In the genomic region with DNA sequence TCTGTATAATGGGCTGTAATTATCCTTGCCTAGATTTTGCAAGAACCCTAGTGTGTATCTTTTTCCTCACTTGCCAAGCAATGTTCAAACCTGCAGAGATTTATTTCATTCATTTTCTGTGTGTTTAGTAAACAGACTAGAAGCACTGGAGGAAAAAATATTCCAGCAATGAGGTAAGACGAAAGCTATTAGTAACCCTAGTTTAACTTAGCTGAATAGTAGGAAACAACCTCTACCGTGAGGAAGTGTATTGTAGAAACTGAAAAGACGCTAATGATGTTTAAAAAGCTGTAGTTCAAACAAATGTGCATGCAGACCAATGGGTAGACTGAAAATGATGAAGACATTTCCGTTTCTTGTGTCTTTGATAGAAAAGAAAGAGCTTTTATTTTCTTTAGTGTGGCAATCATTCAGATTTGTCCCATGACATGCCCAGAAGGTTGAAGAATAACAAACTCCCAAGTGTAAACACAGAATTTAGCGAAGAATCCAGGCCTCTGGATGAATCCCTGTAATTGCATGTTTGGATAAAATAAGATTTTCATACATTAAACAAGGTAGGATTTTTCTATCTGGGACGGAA, we compare ENCODE assay signal across 24 cellular contexts. TPM values are rescaled to one million over a fixed set of nuclear protein-coding genes. Genes with fewer than 3 reads are reported as not detected.
DNase-seq lines count a peak whose midpoint lies in the region; ATAC-seq, FAIRE-seq and TF ChIP-seq lines count a peak whose summit lies in the region.
"Had no signal": no experiment of that assay in that cellular context is flagged by ENCODE, and none has a peak within 500 bp of the region (broad histone marks: within the 10 kb centered on the region; RNA-seq: fewer than 3 reads in every experiment).

No MANE protein-coding gene starts in this region.

- H3K27me3 ChIP-seq in esophagus muscularis mucosa (no peaks in the 10 kb centered on the region), osteoblast (ENCODE audit: insufficient read depth, low read length) (no peaks in the 10 kb centered on the region), upper lobe of left lung (no peaks in the 10 kb centered on the region)
- H3K27me3 ChIP-seq: dorsolateral prefrontal cortex had no signal

- TF ChIP-seq EP300 in esophagus muscularis mucosa (IDR thresholded peaks at IDR 0.05) (no peak), upper lobe of left lung (IDR thresholded peaks at IDR 0.05) (no peak)

- H4K20me1 ChIP-seq in osteoblast (ENCODE audit: insufficient read depth, low read length), result peaks cover 3% of the 10 kb centered on the region

- H3K9me3 Mint-ChIP-seq in stimulated activated naive CD8-positive, alpha-beta T cell treated with anti-CD3 and anti-CD28 coated beads, Interleukin-15, amount 100 ng/mL, for 72 hours, result no peaks in the 10 kb centered on the region
- H3K9me3 Mint-ChIP-seq: CD14-positive monocyte had no signal

- ATAC-seq in Right ventricle myocardium superior (ENCODE audit: poor library complexity) (peak; percentile 1), left ventricle myocardium superior (no peak), upper lobe of left lung (ENCODE audit: low FRiP score in 2 of 2) (no peak), GM18858 (IDR thresholded peaks at IDR 0.05; ENCODE audit: unreplicated experiment) (no peak)
- no peak for ATAC-seq in stimulated activated naive CD8-positive, alpha-beta T cell treated with anti-CD3 and anti-CD28 coated beads, Interleukin-15, amount 100 ng/mL, for 72 hours
- ATAC-seq: A549; K562; stimulated activated naive CD8-positive, alpha-beta T cell treated with anti-CD3 and anti-CD28 coated beads, Interleukin-15, Interleukin-2, amounts not matched to agents 100 U/mL and 50 U/mL, for 24 hours had no signal

- H3K4me1 ChIP-seq in esophagus muscularis mucosa, result peaks cover 80 to 97% (median 89%) of the 10 kb centered on the region in 4 donors
- H3K4me1 ChIP-seq in osteoblast (ENCODE audit: insufficient read depth, low read length), result peaks cover 56% of the 10 kb centered on the region
- H3K4me1 ChIP-seq in upper lobe of left lung, result peaks cover 10 to 38% (median 25%) of the 10 kb centered on the region in 4 donors

- no peak overlapping the region for H2AFZ ChIP-seq in osteoblast (ENCODE audit: low read length)
- H2AFZ ChIP-seq: PC-9 had no signal

- H3K4me1 Mint-ChIP-seq in stimulated activated naive CD8-positive, alpha-beta T cell treated with anti-CD3 and anti-CD28 coated beads, Interleukin-15, amount 100 ng/mL, for 72 hours, result no peaks in the 10 kb centered on the region

- peaks cover 43% of the 10 kb centered on the region for H3K27me3 Mint-ChIP-seq in stimulated activated naive CD8-positive, alpha-beta T cell treated with anti-CD3 and anti-CD28 coated beads, Interleukin-15, amount 100 ng/mL, for 72 hours

- H3K79me2 ChIP-seq in osteoblast (ENCODE audit: insufficient read depth, low read length), result peaks cover 89% of the 10 kb centered on the region

- no peak for TF ChIP-seq CTCF in esophagus muscularis mucosa (IDR thresholded peaks at IDR 0.05)
- TF ChIP-seq CTCF in osteoblast (IDR thresholded peaks at IDR 0.05; ENCODE audit: extremely low read depth, low read depth, low read length), result no peak
- TF ChIP-seq CTCF in upper lobe of left lung (IDR thresholded peaks at IDR 0.05), result no peak

- no peak for TF ChIP-seq POLR2A in esophagus muscularis mucosa (IDR thresholded peaks at IDR 0.05; ENCODE audit: low read depth)
- no peak for TF ChIP-seq POLR2A in upper lobe of left lung (IDR thresholded peaks at IDR 0.05)

- no peak overlapping the region for H3K4me3 Mint-ChIP-seq in stimulated activated naive CD8-positive, alpha-beta T cell treated with anti-CD3 and anti-CD28 coated beads, Interleukin-15, amount 100 ng/mL, for 72 hours
- H3K4me3 Mint-ChIP-seq: CD14-positive monocyte had no signal

- H3K27ac ChIP-seq in esophagus muscularis mucosa (replicated peaks in 1 of 4), result peak overlapping the region; percentile 37 to 63 (median 56)
- peak overlapping the region; percentile 11 for H3K27ac ChIP-seq in osteoblast (ENCODE audit: low read depth, low read length)
- peak overlapping the region in 3 of 4 donors; percentile 14 to 69 (median 59) for H3K27ac ChIP-seq in upper lobe of left lung
- H3K27ac ChIP-seq: A549, PC-9 had no signal

- no peak for FAIRE-seq in frontal cortex (lab: Jason Lieb, UNC)
- FAIRE-seq: A549, bronchial epithelial cell, K562, TTC549 had no signal

- 36% methylated on average over 6 of the region's 6 CpGs for WGBS in esophagus muscularis mucosa
- 49 to 57% methylated on average over 6 of the region's 6 CpGs for WGBS in upper lobe of left lung, 2 donors

- H3K36me3 ChIP-seq in esophagus muscularis mucosa (peaks cover 0 to 41% (median 11%) of the 10 kb centered on the region in 4 donors), osteoblast (ENCODE audit: insufficient read depth, low read length) (peaks cover 79% of the 10 kb centered on the region), upper lobe of left lung (peaks cover 0 to 26% (median 0%) of the 10 kb centered on the region in 4 donors)

- intact Hi-C loops in Right ventricle myocardium superior (cut with DNase I), result no loop called here
- intact Hi-C loops in left ventricle myocardium superior (cut with micrococcal nuclease), result no loop called here
- intact Hi-C loops in esophagus muscularis mucosa (cut with DNase I), result no loop called here

- H3K27ac Mint-ChIP-seq in stimulated activated naive CD8-positive, alpha-beta T cell treated with anti-CD3 and anti-CD28 coated beads, Interleukin-15, amount 100 ng/mL, for 72 hours, result no peak overlapping the region

- no peak overlapping the region for H3K4me2 ChIP-seq in osteoblast (ENCODE audit: insufficient read depth, low read length)
- H3K4me2 ChIP-seq: A549, PC-9 had no signal

- H3K4me3 ChIP-seq in esophagus muscularis mucosa (no peak overlapping the region), osteoblast (ENCODE audit: insufficient read depth, low read length) (no peak overlapping the region), upper lobe of left lung (no peak overlapping the region)
- H3K4me3 ChIP-seq: A549, K562, PC-9 had no signal

- no peaks in the 10 kb centered on the region for H3K9me3 ChIP-seq in esophagus muscularis mucosa
- H3K9me3 ChIP-seq in osteoblast (ENCODE audit: low read depth, low read length), result no peaks in the 10 kb centered on the region
- H3K9me3 ChIP-seq in upper lobe of left lung, result no peaks in the 10 kb centered on the region
- H3K9me3 ChIP-seq: A549 had no signal

- DNase-seq in Right ventricle myocardium superior (no peak), left ventricle myocardium superior (no peak), esophagus muscularis mucosa (ENCODE audit: extremely low spot score) (no peak), osteoblast (ENCODE audit: insufficient read length, low spot score, missing footprints) (no peak), upper lobe of left lung (no peak), frontal cortex (ENCODE audit: low spot score in 2 of 2) (no peak)
- no peak for DNase-seq in stimulated activated naive CD8-positive, alpha-beta T cell treated with anti-CD3 and anti-CD28 coated beads, Interleukin-15, amount 100 ng/mL, for 72 hours
- DNase-seq: activated CD4-positive, alpha-beta T cell treated with anti-CD3 and anti-CD28 coated beads for 4 hours; activated effector memory CD4-positive, alpha-beta T cell treated with anti-CD3 and anti-CD28 coated beads, Interleukin-2, amount 50 U/mL, for 16 hours; DMS79; dorsolateral prefrontal cortex; erythroblast; NCI-H1694; NCI-H2227 treated with DMSO at 0.1 percent for 48 hours; nucleus accumbens; PC-9; stimulated activated CD4-positive, alpha-beta T cell treated with anti-CD3 and anti-CD28 coated beads, Interleukin-1b, Interleukin-23, amount 100 ng/mL, for 48 hours; stimulated activated naive CD8-positive, alpha-beta T cell treated with anti-CD3 and anti-CD28 coated beads, Interleukin-15, Interleukin-2, amounts not matched to agents 100 U/mL and 50 U/mL, for 24 hours had no signal

RNA-seq across cellular contexts. Expression of gene CAV1, which starts 20.7 kb away (rescaled TPM):
- total RNA-seq in Right ventricle myocardium superior, result 300 TPM
- total RNA-seq in left ventricle myocardium superior, result 362 TPM
- total RNA-seq in esophagus muscularis mucosa, result 100 to 1,000 TPM; 434 to 638 (median 591) TPM
- 291 and 337 TPM in 2 replicates for total RNA-seq in osteoblast
- total RNA-seq in upper lobe of left lung, result 100 to 1,000 TPM; 207 to 951 (median 552) TPM
- total RNA-seq in frontal cortex, result 17.5 TPM

RNA-seq across cellular contexts. Expression of gene CAV2, which starts 46.0 kb away (rescaled TPM):
- 183 TPM for total RNA-seq in Right ventricle myocardium superior
- 204 TPM for total RNA-seq in left ventricle myocardium superior
- 100 to 1,000 TPM; 125 to 148 (median 129) TPM for total RNA-seq in esophagus muscularis mucosa
- total RNA-seq in osteoblast, result 62.8 and 67.3 TPM in 2 replicates
- total RNA-seq in upper lobe of left lung, result 100 to 1,000 TPM in 5 of 6 donors, 10 to 100 TPM in 1; 56.6 to 385 (median 183) TPM
- total RNA-seq in frontal cortex, result 25.7 TPM

Comparison
In these comparisons a context has a peak if more than half of its experiments do, and no peak if none do; other contexts are left out.
1. RNA of gene CAV1, which starts 20.7 kb away (total RNA-seq): 434 to 638 TPM in esophagus muscularis mucosa, 207 to 951 TPM in upper lobe of left lung, 362 TPM in left ventricle myocardium superior (single experiment), 291 to 337 TPM in osteoblast and 300 TPM in Right ventricle myocardium superior (single experiment); 17.5 TPM in frontal cortex (single experiment); every median in the first group is over 10 times any median in the second.
2. Peak in every context shown above with its lines, with median percentiles within 50 percentile points of each other: H3K27ac ChIP-seq.